ENCODE assay signal across 22 cellular contexts in genomic region chr16:57966986-57967385, GRCh38. TPM values are rescaled to one million over a fixed set of nuclear protein-coding genes. Genes with fewer than 3 reads are reported as not detected.
DNase-seq lines count a peak whose midpoint lies in the region; ATAC-seq, FAIRE-seq and TF ChIP-seq lines count a peak whose summit lies in the region.
"Had no signal": no experiment of that assay in that cellular context is flagged by ENCODE, and none has a peak within 500 bp of the region (broad histone marks: within the 10 kb centered on the region; RNA-seq: fewer than 3 reads in every experiment).

No MANE protein-coding gene starts in this region.

- H2AK5ac ChIP-seq in H9 (ENCODE audit: insufficient read length, low read length) (no peak overlapping the region), H1 (ENCODE audit: low read depth, low read length) (no peak overlapping the region)

- H3K4me3 ChIP-seq in BLaER1 treated with 17β-estradiol and CSF1 and Interleukin-3, amounts not matched to agents 10 nM and 100 nM: no peak overlapping the region
- H3K4me3 ChIP-seq in H1 (ENCODE audit: extremely low read depth in 1 of 4, insufficient read depth in 2 of 4, low read depth in 3 of 4, low read length in 4 of 4): no peak overlapping the region
- H3K4me3 ChIP-seq: GM12878, GM23338 had no signal

- no peaks in the 10 kb centered on the region for H3K23me2 ChIP-seq in H9 (ENCODE audit: insufficient read length, low read depth, low read length, poor library complexity, severe bottlenecking)
- H3K23me2 ChIP-seq in H1 (ENCODE audit: low read depth, low read length): no peaks in the 10 kb centered on the region

- TF ChIP-seq CTCF in H9 (conservative IDR thresholded peaks at IDR 0.05) (no peak), H1 (IDR thresholded peaks at IDR 0.05; ENCODE audit: control extremely low read depth in 1 of 3, insufficient read depth in 1 of 3, low read depth in 1 of 3, low read length in 3 of 3) (no peak)

- peaks cover 6 to 16% (median 8%) of the 10 kb centered on the region in 10 experiments for H3K4me1 ChIP-seq in BLaER1 treated with 17β-estradiol and CSF1 and Interleukin-3, amounts not matched to agents 10 nM and 100 nM
- H3K4me1 ChIP-seq in H9 (ENCODE audit: insufficient read depth, low read length) (no peaks in the 10 kb centered on the region), H1 (replicated peaks in 1 of 4; ENCODE audit: control insufficient read depth in 3 of 4, insufficient read depth in 4 of 4, low read length in 3 of 4) (no peaks in the 10 kb centered on the region)

- no peak for TF ChIP-seq POLR2A in H1 (IDR thresholded peaks at IDR 0.05; ENCODE audit: control extremely low read depth in 1 of 2, low read depth in 2 of 2, low read length in 2 of 2)

- H4K8ac ChIP-seq in H9 (replicated peaks; ENCODE audit: insufficient read length, low read depth, low read length) (no peak overlapping the region), H1 (ENCODE audit: extremely low read depth, insufficient read depth, low read length) (peak overlapping the region; percentile 45; the same call in 1 of the 2 replicates)

- H3K14ac ChIP-seq in H9 (ENCODE audit: insufficient read depth, low read length) (no peak overlapping the region), H1 (ENCODE audit: insufficient read length) (no peak overlapping the region)

- peaks cover 2 to 9% of the 10 kb centered on the region in 2 experiments; a peak in 3 of 4 replicates for H3K4me1 Mint-ChIP-seq in H9
- H3K4me1 Mint-ChIP-seq: CD14-positive monocyte; CD8-positive, alpha-beta memory T cell had no signal

- H3K18ac ChIP-seq in H9 (ENCODE audit: insufficient read length, low read depth, low read length) (no peak overlapping the region), H1 (ENCODE audit: extremely low read depth, low read length) (no peak overlapping the region)

- H2BK5ac ChIP-seq in H9 (ENCODE audit: insufficient read length, low read length) (no peak overlapping the region), H1 (ENCODE audit: low read depth, low read length) (no peak overlapping the region)

- H3K56ac ChIP-seq in H9 (ENCODE audit: insufficient read length, low read depth, low read length) (no peak overlapping the region), H1 (replicated peaks; ENCODE audit: insufficient read length, low read depth, low read length) (no peak overlapping the region)

- POLR2A ChIA-PET in H1 (lab: Charles Lee; ENCODE audit: partially characterized antibody): interaction anchor here (1.7 kb wide), 1 partner anchor 10 kb away, joined by 5 read pairs; no protein-coding TSS in a partner anchor

- ATAC-seq in GM18873 (IDR thresholded peaks at IDR 0.05; ENCODE audit: low FRiP score, unreplicated experiment) (no peak), GM19328 (IDR thresholded peaks at IDR 0.05; ENCODE audit: unreplicated experiment) (no peak)
- ATAC-seq: GM12878, GM23338, HCT116 had no signal

- no peaks in the 10 kb centered on the region for H3K36me3 Mint-ChIP-seq in H9 (ENCODE audit: insufficient read depth in 1 of 3, low read depth in 3 of 3)
- H3K36me3 Mint-ChIP-seq: CD14-positive monocyte; CD8-positive, alpha-beta memory T cell had no signal

- no peak overlapping the region for H2BK12ac ChIP-seq in H9 (ENCODE audit: insufficient read length, low read depth, low read length)
- no peak overlapping the region for H2BK12ac ChIP-seq in H1 (ENCODE audit: low read depth, low read length)

- H3K4me2 ChIP-seq in BLaER1 treated with 17β-estradiol and CSF1 and Interleukin-3, amounts not matched to agents 10 nM and 100 nM: peak overlapping the region in 10 of 11 experiments; percentile 3 to 51 (median 30); a peak in 14 of 22 replicates
- H3K4me2 ChIP-seq in H9 (ENCODE audit: insufficient read depth, insufficient read length, low read length): no peak overlapping the region
- no peak overlapping the region for H3K4me2 ChIP-seq in H1 (ENCODE audit: insufficient read depth in 1 of 2, low read depth in 2 of 2, low read length in 2 of 2)
- H3K4me2 ChIP-seq: GM23338 had no signal

- no peak overlapping the region for H3K9ac ChIP-seq in BLaER1 treated with 17β-estradiol and CSF1 and Interleukin-3, amounts not matched to agents 10 nM and 100 nM
- H3K9ac ChIP-seq in H9 (ENCODE audit: extremely low read depth, insufficient read length, low read length) (no peak overlapping the region), H1 (replicated peaks in 1 of 4; ENCODE audit: extremely low read depth in 1 of 4, low read depth in 3 of 4, low read length in 3 of 4) (no peak overlapping the region)

- H3K79me2 ChIP-seq in H9 (ENCODE audit: insufficient read depth, low read length) (no peaks in the 10 kb centered on the region), H1 (ENCODE audit: control insufficient read depth in 1 of 2, insufficient read depth in 2 of 2, low read length in 2 of 2) (no peaks in the 10 kb centered on the region)

- H3K4ac ChIP-seq in H9 (ENCODE audit: low read depth, low read length): no peak overlapping the region
- H3K4ac ChIP-seq in H1 (replicated peaks; ENCODE audit: insufficient read length, low read depth, low read length): no peak overlapping the region

- no peak for FAIRE-seq in H1 (lab: Jason Lieb, UNC)
- FAIRE-seq: D721Med, GM12878, GM19239 had no signal

- WGBS in H9 (ENCODE audit: extremely low coverage, insufficient read length, low lambda C conversion rate): no CpG with 5 or more reads among the region's 9 CpGs
- WGBS in H1 (ENCODE audit: extremely low coverage in 1 of 2, insufficient coverage in 1 of 2, insufficient read length in 1 of 2, insufficient replicate concordance in 2 of 2, low coverage in 1 of 2, low lambda C conversion rate in 2 of 2, missing lambda C conversion rate in 1 of 2), 2 experiments: 77% methylated on average over 6 of the region's 9 CpGs; no CpG with 5 or more reads in 1 of the 2 experiments

- H2BK15ac ChIP-seq in H9 (ENCODE audit: low read depth, low read length) (no peak overlapping the region), H1 (ENCODE audit: low read length) (no peak overlapping the region)

- H2BK120ac ChIP-seq in H9 (ENCODE audit: low read depth, low read length, poor library complexity, severe bottlenecking) (no peak overlapping the region), H1 (replicated peaks; ENCODE audit: low read depth, low read length) (no peak overlapping the region)

- CTCF ChIA-PET in H1 (lab: Charles Lee; ENCODE audit: partially characterized antibody): interaction anchor here (1.1 to 1.7 kb wide), 7 partner anchors 10 to 68 kb away, joined by 3 to 10 read pairs (median 4); no protein-coding TSS in a partner anchor

- DNase-seq in H9 (no peak), H1 (ENCODE audit: low read depth in 1 of 2, low spot score in 2 of 2) (no peak), NCI-H1417 (lab: John Stamatoyannopoulos, UW) (no peak)
- DNase-seq: CD4-positive, alpha-beta T cell; DMS 273 treated with DMSO at 0.1 percent for 48 hours; DMS79; EL; GDM1; H7 had no signal

- H3K23ac ChIP-seq in H9 (ENCODE audit: insufficient read length, low read depth, low read length): no peak overlapping the region
- H3K23ac ChIP-seq in H1 (ENCODE audit: insufficient read length): no peak overlapping the region

- no peaks in the 10 kb centered on the region for H3K27me3 ChIP-seq in BLaER1 treated with 17β-estradiol and CSF1 and Interleukin-3, amounts not matched to agents 10 nM and 100 nM
- no peaks in the 10 kb centered on the region; the same call in 1 of the 2 replicates for H3K27me3 ChIP-seq in H9 (ENCODE audit: insufficient read depth, low read length)
- H3K27me3 ChIP-seq in H1 (replicated peaks in 1 of 4; ENCODE audit: control insufficient read depth in 3 of 4, extremely low read depth in 1 of 4, insufficient read depth in 3 of 4, low read length in 3 of 4): no peaks in the 10 kb centered on the region

- H3K27ac ChIP-seq in BLaER1 treated with 17β-estradiol and CSF1 and Interleukin-3, amounts not matched to agents 10 nM and 100 nM: no peak overlapping the region
- no peak overlapping the region for H3K27ac ChIP-seq in H9 (ENCODE audit: insufficient read length, low read depth, low read length)
- no peak overlapping the region for H3K27ac ChIP-seq in H1 (ENCODE audit: low read depth, low read length)

- H2AFZ ChIP-seq in H9 (ENCODE audit: low read length): no peak overlapping the region
- H2AFZ ChIP-seq in H1 (ENCODE audit: low read length): no peak overlapping the region
- H2AFZ ChIP-seq: GM23338 had no signal

- H4K20me1 ChIP-seq in BLaER1 treated with 17β-estradiol and CSF1 and Interleukin-3, amounts not matched to agents 10 nM and 100 nM: no peaks in the 10 kb centered on the region; a peak in 1 of 22 replicates
- H4K20me1 ChIP-seq in H9 (ENCODE audit: control insufficient read depth, insufficient read depth, insufficient read length) (no peaks in the 10 kb centered on the region), H1 (replicated peaks in 1 of 2; ENCODE audit: control insufficient read depth in 1 of 2, insufficient read depth in 2 of 2, low read length in 2 of 2) (no peaks in the 10 kb centered on the region)

- no peak overlapping the region for H4K5ac ChIP-seq in H9 (ENCODE audit: insufficient read length, low read depth, low read length)
- H4K5ac ChIP-seq in H1 (ENCODE audit: insufficient read length, low read depth, low read length): no peak overlapping the region

- no peaks in the 10 kb centered on the region for H3K9me3 ChIP-seq in BLaER1 treated with 17β-estradiol and CSF1 and Interleukin-3, amounts not matched to agents 10 nM and 100 nM (replicated peaks in 1 of 11)
- H3K9me3 ChIP-seq in H9 (ENCODE audit: control insufficient read depth, low read depth, low read length) (no peaks in the 10 kb centered on the region), H1 (ENCODE audit: insufficient read depth in 2 of 2, low read depth in 1 of 2, low read length in 1 of 2) (no peaks in the 10 kb centered on the region)

- H4K91ac ChIP-seq in H9 (ENCODE audit: insufficient read length, low read depth, low read length) (no peak overlapping the region), H1 (replicated peaks; ENCODE audit: insufficient read length, low read length) (no peak overlapping the region)

- no peaks in the 10 kb centered on the region for H3K36me3 ChIP-seq in BLaER1 treated with 17β-estradiol and CSF1 and Interleukin-3, amounts not matched to agents 10 nM and 100 nM
- H3K36me3 ChIP-seq in H1 (ENCODE audit: control insufficient read depth in 2 of 4, insufficient read depth in 4 of 4, low read length in 3 of 4): no peaks in the 10 kb centered on the region

- H2BK20ac ChIP-seq in H9 (ENCODE audit: low read depth, low read length, poor library complexity, severe bottlenecking) (no peak overlapping the region), H1 (ENCODE audit: low read length) (no peak overlapping the region)

- peak overlapping the region in 2 of 3 experiments; percentile 25 to 42; a peak in 2 of 7 replicates for H3K27ac Mint-ChIP-seq in H9
- H3K27ac Mint-ChIP-seq: CD4-positive, alpha-beta T cell; GM23338 had no signal

- H3K9me3 Mint-ChIP-seq in H9: no peaks in the 10 kb centered on the region
- H3K9me3 Mint-ChIP-seq: CD4-positive, alpha-beta T cell; CD8-positive, alpha-beta memory T cell; GM23338 had no signal

- no peak for TF ChIP-seq EP300 in H1 (IDR thresholded peaks at IDR 0.05; ENCODE audit: borderline replicate concordance in 1 of 2, low read depth in 2 of 2, low read length in 2 of 2)

- peaks cover 2% of the 10 kb centered on the region; the same call in 1 of the 2 replicates for H3K27me3 Mint-ChIP-seq in H9 (ENCODE audit: low read depth)
- H3K27me3 Mint-ChIP-seq: CD4-positive, alpha-beta T cell had no signal

- H3K4me3 Mint-ChIP-seq in H9: no peak overlapping the region
- H3K4me3 Mint-ChIP-seq: CD14-positive monocyte; CD4-positive, alpha-beta T cell; CD8-positive, alpha-beta memory T cell; GM23338 had no signal

- no peaks in the 10 kb centered on the region for H3K79me1 ChIP-seq in H9 (ENCODE audit: insufficient read depth, low read depth, low read length, poor library complexity, severe bottlenecking)
- no peaks in the 10 kb centered on the region for H3K79me1 ChIP-seq in H1 (ENCODE audit: low read depth, low read length)

- no peak for TF ChIP-seq RAD21 in H1 (IDR thresholded peaks at IDR 0.05 in 1 of 2, conservative IDR thresholded peaks at IDR 0.05 in 1 of 2; ENCODE audit: low read depth in 2 of 2, low read length in 2 of 2)

- H3T11ph ChIP-seq in H9 (ENCODE audit: low read length): no peak overlapping the region

RNA-seq across cellular contexts. Expression of gene CNGB1, which starts 3.9 kb away (rescaled TPM):
- total RNA-seq in H9 (2021): not detected in 2 replicates
- not detected in 2 replicates for total RNA-seq in H1 (2021; fragmentation: NEBNext Ultra II Directional; extraction: Animal tissue kit (Norgen Biotek cat#: 25700))
- not detected in 2 replicates for polyA plus RNA-seq in H1 (2011; rRNA removed)
- polyA plus RNA-seq in H1 (2011; cell fraction: cytosol; rRNA removed): 0.09 TPM
- polyA plus RNA-seq in H1 (2011; cell fraction: nucleus; rRNA removed): 0.03 TPM
- not detected in 4 replicates for polyA plus RNA-seq in H1 (2012, experiment 1 of 2)
- polyA plus RNA-seq in H1 (2012, experiment 2 of 2): not detected
- polyA plus RNA-seq in H1 (2013, experiment 1 of 2): under 0.01 TPM
- 0.02 TPM for polyA plus RNA-seq in H1 (2013, experiment 2 of 2)
- polyA minus RNA-seq in H1 (2011; rRNA and poly(A)+ RNA removed): not detected in 2 replicates
- polyA minus RNA-seq in H1 (2011; cell fraction: cytosol; rRNA and poly(A)+ RNA removed): not detected
- not detected for polyA minus RNA-seq in H1 (2011; cell fraction: nucleus; rRNA and poly(A)+ RNA removed)
- total RNA-seq: A172; A673; CD4-positive, alpha-beta T cell; CD8-positive, alpha-beta memory T cell; GM12878; GM23338; H7 had no signal
- polyA plus RNA-seq: BJ; CD14-positive monocyte; CD8-positive, alpha-beta memory T cell; GM23338 had no signal

RNA-seq across cellular contexts. Expression of gene ZNF319, which starts 33.5 kb away (rescaled TPM):
- 5.6 and 6.6 TPM in 2 replicates for total RNA-seq in H9 (2021)
- total RNA-seq in H1 (2021; fragmentation: NEBNext Ultra II Directional; extraction: Animal tissue kit (Norgen Biotek cat#: 25700)): 5.0 and 5.5 TPM in 2 replicates
- 3.3 and 5.5 TPM in 2 replicates for polyA plus RNA-seq in H1 (2011; rRNA removed)
- 3.2 TPM for polyA plus RNA-seq in H1 (2011; cell fraction: cytosol; rRNA removed)
- polyA plus RNA-seq in H1 (2011; cell fraction: nucleus; rRNA removed): 6.8 TPM
- polyA plus RNA-seq in H1 (2012, experiment 1 of 2): 2.8 to 3.7 TPM (median 3.5 TPM) in 4 replicates
- polyA plus RNA-seq in H1 (2012, experiment 2 of 2): 3.1 TPM
- 4.2 TPM for polyA plus RNA-seq in H1 (2013, experiment 1 of 2)
- 4.9 TPM for polyA plus RNA-seq in H1 (2013, experiment 2 of 2)
- polyA minus RNA-seq in H1 (2011; rRNA and poly(A)+ RNA removed): 5.2 and 6.1 TPM in 2 replicates
- 5.2 TPM for polyA minus RNA-seq in H1 (2011; cell fraction: cytosol; rRNA and poly(A)+ RNA removed)
- polyA minus RNA-seq in H1 (2011; cell fraction: nucleus; rRNA and poly(A)+ RNA removed): 6.0 TPM

RNA-seq across cellular contexts. Expression of gene USB1, which starts 34.2 kb away (rescaled TPM):
- 65.0 and 65.6 TPM in 2 replicates for total RNA-seq in H9 (2021)
- 65.4 and 72.9 TPM in 2 replicates for total RNA-seq in H1 (2021; fragmentation: NEBNext Ultra II Directional; extraction: Animal tissue kit (Norgen Biotek cat#: 25700))
- polyA plus RNA-seq in H1 (2011; rRNA removed): 75.9 and 81.0 TPM in 2 replicates
- polyA plus RNA-seq in H1 (2011; cell fraction: cytosol; rRNA removed): 70.6 TPM
- polyA plus RNA-seq in H1 (2011; cell fraction: nucleus; rRNA removed): 50.0 TPM
- polyA plus RNA-seq in H1 (2012, experiment 1 of 2): 66.1 to 74.2 TPM (median 69.6 TPM) in 4 replicates
- polyA plus RNA-seq in H1 (2012, experiment 2 of 2): 55.9 TPM
- 47.0 TPM for polyA plus RNA-seq in H1 (2013, experiment 1 of 2)
- polyA plus RNA-seq in H1 (2013, experiment 2 of 2): 48.2 TPM
- 59.7 and 77.6 TPM in 2 replicates for polyA minus RNA-seq in H1 (2011; rRNA and poly(A)+ RNA removed)
- 85.1 TPM for polyA minus RNA-seq in H1 (2011; cell fraction: cytosol; rRNA and poly(A)+ RNA removed)
- 41.5 TPM for polyA minus RNA-seq in H1 (2011; cell fraction: nucleus; rRNA and poly(A)+ RNA removed)

RNA-seq across cellular contexts. Expression of gene MMP15, which starts 58.6 kb away (rescaled TPM):
- 32.9 and 33.6 TPM in 2 replicates for total RNA-seq in H9 (2021)
- 42.2 and 44.0 TPM in 2 replicates for total RNA-seq in H1 (2021; fragmentation: NEBNext Ultra II Directional; extraction: Animal tissue kit (Norgen Biotek cat#: 25700))
- polyA plus RNA-seq in H1 (2011; rRNA removed): 38.5 and 64.8 TPM in 2 replicates
- polyA plus RNA-seq in H1 (2011; cell fraction: cytosol; rRNA removed): 34.8 TPM
- polyA plus RNA-seq in H1 (2011; cell fraction: nucleus; rRNA removed): 47.7 TPM
- 21.6 to 36.4 TPM (median 33.6 TPM) in 4 replicates for polyA plus RNA-seq in H1 (2012, experiment 1 of 2)
- 33.8 TPM for polyA plus RNA-seq in H1 (2012, experiment 2 of 2)
- polyA plus RNA-seq in H1 (2013, experiment 1 of 2): 50.5 TPM
- polyA plus RNA-seq in H1 (2013, experiment 2 of 2): 46.8 TPM
- polyA minus RNA-seq in H1 (2011; rRNA and poly(A)+ RNA removed): 17.8 and 18.2 TPM in 2 replicates
- 39.2 TPM for polyA minus RNA-seq in H1 (2011; cell fraction: cytosol; rRNA and poly(A)+ RNA removed)
- 20.9 TPM for polyA minus RNA-seq in H1 (2011; cell fraction: nucleus; rRNA and poly(A)+ RNA removed)
- polyA plus RNA-seq: CD14-positive monocyte had no signal

Comparison
In these comparisons a context has a peak if more than half of its experiments do, and no peak if none do; other contexts are left out.
1. H3K4me2 ChIP-seq: peak in BLaER1 treated with 17β-estradiol and CSF1 and Interleukin-3, amounts not matched to agents 10 nM and 100 nM (10 of 11); none in H9 (single experiment) and H1 (0 of 2).